8 cellular contexts compared by ENCODE assay signal in the genomic region with DNA sequence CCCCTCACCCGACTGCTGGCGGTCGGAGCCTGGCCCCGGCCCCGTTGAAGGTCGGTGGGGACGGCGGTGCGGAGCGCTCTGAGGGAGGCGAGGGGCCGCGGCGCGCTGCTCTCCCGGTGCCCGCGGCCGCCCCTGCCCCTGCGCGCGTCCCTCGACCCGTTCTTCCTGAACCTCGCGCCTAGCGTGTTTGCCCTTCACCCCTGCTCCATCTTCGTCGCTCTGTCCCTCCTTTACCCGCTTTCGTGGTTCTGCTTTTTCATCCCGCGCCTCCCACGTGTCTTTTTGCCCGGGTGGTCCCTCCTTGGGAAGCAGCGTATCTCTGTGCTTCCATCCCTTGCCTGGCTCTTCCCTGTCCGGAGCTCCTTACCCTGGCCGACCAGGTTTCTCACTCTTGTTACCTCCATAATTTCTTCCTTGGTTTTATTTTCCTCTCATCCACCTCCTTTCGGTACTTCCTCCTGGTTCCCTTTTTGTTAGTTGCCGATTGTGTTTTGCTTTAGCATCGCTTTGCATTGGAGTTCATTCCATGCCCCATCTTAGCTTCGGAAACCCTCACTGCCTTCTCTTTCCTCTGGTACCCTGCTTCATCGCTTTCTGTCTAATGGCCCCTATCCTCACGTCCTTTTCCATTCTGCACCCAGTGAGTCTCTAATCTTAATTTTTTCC. TPM values are rescaled to one million over a fixed set of nuclear protein-coding genes. Genes with fewer than 3 reads are reported as not detected.
DNase-seq lines count a peak whose midpoint lies in the region; ATAC-seq and TF ChIP-seq lines count a peak whose summit lies in the region.

No MANE protein-coding gene starts in this region.

- H3K27me3 Mint-ChIP-seq in natural killer cell treated with Interleukin-12 subunit alpha and Interleukin-12 subunit beta and Interleukin-15 and Interleukin-18, amount 100 ng/mL, for 72 hours = peaks cover 0 to 8% of the 10 kb centered on the region in 2 donors

- peaks cover 20 to 27% of the 10 kb centered on the region in 2 donors for H3K4me1 Mint-ChIP-seq in natural killer cell treated with Interleukin-12 subunit alpha and Interleukin-12 subunit beta and Interleukin-15 and Interleukin-18, amount 100 ng/mL, for 72 hours (ENCODE audit: low read depth in 2 of 2)

- H3K27ac ChIP-seq in VCaP = peak overlapping the region; percentile 85

- no peaks in the 10 kb centered on the region for H3K9me3 Mint-ChIP-seq in natural killer cell treated with Interleukin-12 subunit alpha and Interleukin-12 subunit beta and Interleukin-15 and Interleukin-18, amount 100 ng/mL, for 72 hours

- no peak for DNase-seq in activated CD4-positive, CD25-positive, alpha-beta regulatory T cell treated with anti-CD3 and anti-CD28 coated beads, Interleukin-2, amount 50 U/mL, for 72 hours
- DNase-seq in KG1 (lab: John Stamatoyannopoulos, UW) = peak; percentile 64
- peak; percentile 15 for DNase-seq in fibroblast of peridontal ligament (ENCODE audit: extremely low read depth)
- DNase-seq in natural killer cell treated with Interleukin-12 subunit alpha and Interleukin-12 subunit beta and Interleukin-15 and Interleukin-18, amount 100 ng/mL, for 72 hours (ENCODE audit: low spot score) = no peak
- no peak for DNase-seq in GM03348 (ENCODE audit: low spot score)

- peak overlapping the region; percentile 100 for H3K4me3 Mint-ChIP-seq in natural killer cell treated with Interleukin-12 subunit alpha and Interleukin-12 subunit beta and Interleukin-15 and Interleukin-18, amount 100 ng/mL, for 72 hours

- H3K27ac Mint-ChIP-seq in natural killer cell treated with Interleukin-12 subunit alpha and Interleukin-12 subunit beta and Interleukin-15 and Interleukin-18, amount 100 ng/mL, for 72 hours = peak overlapping the region; percentile 81 to 89

- no peak for TF ChIP-seq CTCF in VCaP (conservative IDR thresholded peaks at IDR 0.05)

- peak; percentile 6 to 18 for ATAC-seq in activated CD4-positive, CD25-positive, alpha-beta regulatory T cell treated with anti-CD3 and anti-CD28 coated beads, Interleukin-2, amount 50 U/mL, for 24 hours
- peak; percentile 22 for ATAC-seq in GM21737 (IDR thresholded peaks at IDR 0.05; ENCODE audit: unreplicated experiment)
- peak in 1 of 2 donors; percentile 57 for ATAC-seq in natural killer cell treated with Interleukin-12 subunit alpha and Interleukin-12 subunit beta and Interleukin-15 and Interleukin-18, amount 100 ng/mL, for 72 hours

- peaks cover 6% of the 10 kb centered on the region for H3K36me3 Mint-ChIP-seq in natural killer cell treated with Interleukin-12 subunit alpha and Interleukin-12 subunit beta and Interleukin-15 and Interleukin-18, amount 100 ng/mL, for 72 hours

RNA-seq across cellular contexts. Expression of a gene that starts 0.7 kb away (rescaled TPM):
- total RNA-seq in natural killer cell treated with Interleukin-12 subunit alpha and Interleukin-12 subunit beta and Interleukin-15 and Interleukin-18, amount 100 ng/mL, for 72 hours = 10 to 100 TPM in 1 of 2 donors, 1 to 10 TPM in 1; 7.0 to 20.4 TPM

Comparison
In these comparisons a context has a peak if more than half of its experiments do, and no peak if none do; other contexts are left out.
1. DNase-seq: peak in KG1 (single experiment) and fibroblast of peridontal ligament (single experiment); none in activated CD4-positive, CD25-positive, alpha-beta regulatory T cell treated with anti-CD3 and anti-CD28 coated beads, Interleukin-2, amount 50 U/mL, for 72 hours (single experiment), natural killer cell treated with Interleukin-12 subunit alpha and Interleukin-12 subunit beta and Interleukin-15 and Interleukin-18, amount 100 ng/mL, for 72 hours (single experiment) and GM03348 (single experiment).